In genomic region chr12:48957141-48958048, GRCh38 we compare ENCODE assay signal across 8 cellular contexts. TPM values are rescaled to one million over a fixed set of nuclear protein-coding genes. Genes with fewer than 3 reads are reported as not detected.
A peak's percentile ranks its signal among the peaks of the same experiment; 100 is the strongest.
DNase-seq lines count a peak whose midpoint lies in the region; TF ChIP-seq lines count a peak whose summit lies in the region.

Gene ARF3, minus strand, starts transcription at chr12:48957487. Its CDS starts 16,392 bp downstream, at chr12:48941095.

- TF ChIP-seq CTCF in HFFc6 (IDR thresholded peaks at IDR 0.05) (no peak; the same call in 1 of the 2 replicates), osteoblast (IDR thresholded peaks at IDR 0.05; ENCODE audit: extremely low read depth, low read depth, low read length) (no peak), testis (IDR thresholded peaks at IDR 0.05) (no peak)

- H3K27ac Mint-ChIP-seq in HFFc6 = peak within 1 kb of the TSS; percentile 95
- peak within 1 kb of the TSS; percentile 88 for H3K27ac Mint-ChIP-seq in activated naive CD8-positive, alpha-beta T cell

- WGBS in testis, 2 donors = 0 to 2% methylated on average over 20 to 56 of the region's 58 CpGs

- H3K79me2 ChIP-seq in osteoblast (ENCODE audit: insufficient read depth, low read length) = peaks cover 49% of the 10 kb centered on the region

- H3K9me3 ChIP-seq in osteoblast (ENCODE audit: low read depth, low read length) (no peaks in the 10 kb centered on the region), testis (no peaks in the 10 kb centered on the region)

- H3K27me3 ChIP-seq in osteoblast (ENCODE audit: insufficient read depth, low read length) (no peaks in the 10 kb centered on the region), testis (no peaks in the 10 kb centered on the region)

- H4K20me1 ChIP-seq in osteoblast (ENCODE audit: insufficient read depth, low read length) = peaks cover 37% of the 10 kb centered on the region

- H3K4me3 Mint-ChIP-seq in HFFc6 = peak within 1 kb of the TSS; percentile 96
- peak within 1 kb of the TSS; percentile 97 for H3K4me3 Mint-ChIP-seq in activated naive CD8-positive, alpha-beta T cell

- peak within 1 kb of the TSS; percentile 97 for H3K4me2 ChIP-seq in osteoblast (ENCODE audit: insufficient read depth, low read length)

- no peaks in the 10 kb centered on the region for H3K9me3 Mint-ChIP-seq in HFFc6
- no peaks in the 10 kb centered on the region for H3K9me3 Mint-ChIP-seq in activated naive CD8-positive, alpha-beta T cell (ENCODE audit: low read depth)

- peaks cover 3% of the 10 kb centered on the region; the same call in 1 of the 2 replicates for H3K27me3 Mint-ChIP-seq in HFFc6 (ENCODE audit: insufficient read depth)
- no peaks in the 10 kb centered on the region for H3K27me3 Mint-ChIP-seq in activated naive CD8-positive, alpha-beta T cell

- TF ChIP-seq POLR2A in testis (IDR thresholded peaks at IDR 0.05) = no peak

- H3K4me1 ChIP-seq in osteoblast (ENCODE audit: insufficient read depth, low read length) (peaks cover 23% of the 10 kb centered on the region), testis (peaks cover 12% of the 10 kb centered on the region)

- peak; percentile 98 for DNase-seq in GM03348 (ENCODE audit: low spot score)
- DNase-seq in HFFc6 = peak; percentile 87
- DNase-seq in NCI-H1105 (lab: John Stamatoyannopoulos, UW) = peak; percentile 84
- peak; percentile 58 for DNase-seq in SKM-1 treated with dmso at 0.1 percent for 144 hours (lab: John Stamatoyannopoulos, UW; ENCODE audit: unreplicated experiment)
- peak; percentile 94 for DNase-seq in glomerular visceral epithelial cell (ENCODE audit: extremely low spot score)
- DNase-seq in osteoblast (ENCODE audit: insufficient read length, low spot score, missing footprints) = peak; percentile 98
- DNase-seq in testis = peak; percentile 97

- peaks cover 26% of the 10 kb centered on the region for H3K36me3 Mint-ChIP-seq in HFFc6 (ENCODE audit: low read depth)
- no peaks in the 10 kb centered on the region for H3K36me3 Mint-ChIP-seq in activated naive CD8-positive, alpha-beta T cell

- H3K27ac ChIP-seq in osteoblast (ENCODE audit: low read depth, low read length) = peak within 1 kb of the TSS; percentile 87
- peak within 1 kb of the TSS; percentile 72 to 75 for H3K27ac ChIP-seq in testis

- H2AFZ ChIP-seq in osteoblast (ENCODE audit: low read length) = peak within 1 kb of the TSS; percentile 94

- intact Hi-C loops in testis (cut with DNase I; ENCODE audit: low total_unique reads) = no loop called here

- H3K4me3 ChIP-seq in osteoblast (ENCODE audit: insufficient read depth, low read length) (peak within 1 kb of the TSS; percentile 96), testis (peak within 1 kb of the TSS; percentile 88 to 90)

- H3K36me3 ChIP-seq in osteoblast (ENCODE audit: insufficient read depth, low read length) (peaks cover 21% of the 10 kb centered on the region), testis (ENCODE audit: low read depth, missing control alignments) (no peaks in the 10 kb centered on the region)

- H3K4me1 Mint-ChIP-seq in HFFc6 (ENCODE audit: low read depth) = peaks cover 60% of the 10 kb centered on the region
- H3K4me1 Mint-ChIP-seq in activated naive CD8-positive, alpha-beta T cell (ENCODE audit: low read depth) = peaks cover 34% of the 10 kb centered on the region

RNA-seq across cellular contexts. Expression of gene ARF3, which starts in this region (rescaled TPM):
- total RNA-seq in HFFc6 (2021; fragmentation: NEBNext Ultra II Directional; extraction: Animal tissue kit (Norgen Biotek cat#: 25700)) = 100 to 1,000 TPM; 186 to 213 (median 203) TPM
- 51.9 and 53.9 TPM in 2 replicates for total RNA-seq in osteoblast
- 10 to 100 TPM; 78.3 to 92.9 TPM for total RNA-seq in testis
- 134 TPM for polyA plus RNA-seq in testis (ENCODE audit: insufficient read depth, low read depth, low replicate concordance)

Comparison
In these comparisons a context has a peak if more than half of its experiments do, and no peak if none do; other contexts are left out.
1. Peak in every context shown above with its lines: DNase-seq, H3K4me3 ChIP-seq and H3K27ac ChIP-seq.